ENCODE assay signal across 15 cellular contexts in the genomic region with DNA sequence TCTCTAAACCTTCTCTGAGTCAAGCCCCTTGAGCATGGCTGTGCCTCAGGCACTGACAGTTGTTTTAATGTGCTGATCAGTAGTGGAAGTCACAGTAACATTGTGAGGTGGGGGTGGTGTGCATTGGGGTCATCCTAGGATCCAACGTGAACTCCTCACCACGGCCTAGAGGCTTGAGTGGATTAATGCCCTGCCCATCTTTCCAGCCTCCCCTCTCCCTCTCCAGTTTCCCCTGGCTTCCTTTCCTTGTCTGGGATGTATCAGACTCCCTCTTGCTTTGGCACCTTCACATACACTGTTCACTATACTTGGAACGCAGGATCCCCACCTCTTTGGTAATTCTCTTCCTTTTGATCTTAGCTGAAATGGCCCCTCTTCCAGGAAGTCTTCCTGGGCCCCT. TPM values are rescaled to one million over a fixed set of nuclear protein-coding genes. Genes with fewer than 3 reads are reported as not detected.
DNase-seq lines count a peak whose midpoint lies in the region; TF ChIP-seq lines count a peak whose summit lies in the region.
"Had no signal": no experiment of that assay in that cellular context is flagged by ENCODE, and none has a peak within 500 bp of the region (broad histone marks: within the 10 kb centered on the region; RNA-seq: fewer than 3 reads in every experiment).

No MANE protein-coding gene starts in this region.

- CTCF ChIA-PET in Caco-2 (lab: Charles Lee): no interaction called here

- intact Hi-C loops in Caco-2 (cut with micrococcal nuclease; ENCODE audit: unreplicated experiment): no loop called here

- DNase-seq in NCI-H1092 treated with DMSO at 0.1 percent for 48 hours (lab: John Stamatoyannopoulos, UW) (peak; percentile 34), NCI-H1092 (lab: John Stamatoyannopoulos, UW) (no peak), glutamatergic neuron (no peak), Caco-2 (no peak)
- peak; percentile 24 for DNase-seq in activated CD8-positive, alpha-beta memory T cell treated with anti-CD3 and anti-CD28 coated beads for 24 hours
- DNase-seq in activated CD8-positive, alpha-beta memory T cell treated with anti-CD3 and anti-CD28 coated beads, Interleukin-2, amount 50 U/mL, for 4 hours: no peak
- no peak for DNase-seq in stimulated activated CD4-positive, alpha-beta T cell treated with anti-CD3 and anti-CD28 coated beads, Interleukin-4, amount 100 ng/mL, for 4 hours
- DNase-seq: 8988T; Calu3; CD4-positive, alpha-beta memory T cell; HFFc6 had no signal

- no peaks in the 10 kb centered on the region for H3K9me3 ChIP-seq in Caco-2
- H3K9me3 ChIP-seq: BLaER1 had no signal

- H3K4me1 Mint-ChIP-seq in brain (peaks cover 60% of the 10 kb centered on the region), glutamatergic neuron (ENCODE audit: low read depth, unreplicated experiment) (peaks cover 14% of the 10 kb centered on the region), Caco-2 (ENCODE audit: low read depth, unreplicated experiment) (no peaks in the 10 kb centered on the region)
- H3K4me1 Mint-ChIP-seq: CD14-positive monocyte; CD4-positive, alpha-beta memory T cell had no signal

- peak overlapping the region; percentile 85 to 99 (median 98) for H3K27ac Mint-ChIP-seq in brain
- peak overlapping the region; percentile 59 for H3K27ac Mint-ChIP-seq in glutamatergic neuron (ENCODE audit: unreplicated experiment)
- no peak overlapping the region for H3K27ac Mint-ChIP-seq in Caco-2 (ENCODE audit: unreplicated experiment)
- H3K27ac Mint-ChIP-seq: CD14-positive monocyte; CD4-positive, alpha-beta memory T cell; GM23338; HFFc6 had no signal

- H3K4me1 ChIP-seq in Caco-2: no peaks in the 10 kb centered on the region
- H3K4me1 ChIP-seq: BLaER1 had no signal

- H3K4me3 ChIP-seq in Caco-2 (ENCODE audit: low read depth, low read length): no peak overlapping the region
- H3K4me3 ChIP-seq: BLaER1 had no signal

- peaks cover 10% of the 10 kb centered on the region for H3K27me3 Mint-ChIP-seq in brain
- peaks cover 2% of the 10 kb centered on the region for H3K27me3 Mint-ChIP-seq in glutamatergic neuron (ENCODE audit: unreplicated experiment)
- H3K27me3 Mint-ChIP-seq in Caco-2 (ENCODE audit: insufficient read depth, unreplicated experiment): peaks cover 7% of the 10 kb centered on the region

- H3K36me3 ChIP-seq in Caco-2 (ENCODE audit: control insufficient read depth, insufficient read depth, low read length): no peaks in the 10 kb centered on the region
- H3K36me3 ChIP-seq: BLaER1 had no signal

- TF ChIP-seq CTCF in brain (conservative IDR thresholded peaks at IDR 0.05) (no peak), glutamatergic neuron (IDR thresholded peaks at IDR 0.05; ENCODE audit: partially characterized antibody, unreplicated experiment) (no peak), Caco-2 (IDR thresholded peaks at IDR 0.05; ENCODE audit: insufficient read depth in 1 of 2, low read depth in 1 of 2, low read length in 1 of 2, severe bottlenecking in 1 of 2, unreplicated experiment in 1 of 2) (no peak)

- no TSS peak for BruUV-seq in Caco-2 (replicated peaks; lab: Mats Ljungman, UMichigan)

- H3K9me3 Mint-ChIP-seq in brain: peaks cover 0 to 7% (median 3%) of the 10 kb centered on the region in 5 experiments
- H3K9me3 Mint-ChIP-seq in glutamatergic neuron (ENCODE audit: unreplicated experiment): no peaks in the 10 kb centered on the region
- no peaks in the 10 kb centered on the region for H3K9me3 Mint-ChIP-seq in Caco-2 (ENCODE audit: unreplicated experiment)
- H3K9me3 Mint-ChIP-seq: GM23338, HFFc6 had no signal

- H3K36me3 Mint-ChIP-seq in brain (no peaks in the 10 kb centered on the region), glutamatergic neuron (ENCODE audit: unreplicated experiment) (no peaks in the 10 kb centered on the region), Caco-2 (ENCODE audit: insufficient read depth, unreplicated experiment) (no peaks in the 10 kb centered on the region)
- H3K36me3 Mint-ChIP-seq: CD14-positive monocyte; CD4-positive, alpha-beta memory T cell had no signal

- H3K4me3 Mint-ChIP-seq in brain (peak overlapping the region in 1 of 5 experiments; percentile 76), glutamatergic neuron (ENCODE audit: unreplicated experiment) (peak overlapping the region; percentile 71), Caco-2 (ENCODE audit: unreplicated experiment) (no peak overlapping the region)
- H3K4me3 Mint-ChIP-seq: CD14-positive monocyte; CD4-positive, alpha-beta memory T cell; GM23338; HFFc6 had no signal

- no peaks in the 10 kb centered on the region for H3K27me3 ChIP-seq in Caco-2 (replicated peaks; ENCODE audit: control insufficient read depth, insufficient read depth, low read length)

- POLR2A ChIA-PET in Caco-2 (lab: Charles Lee): no interaction called here

RNA-seq across cellular contexts. Expression of a gene that starts 13.3 kb away (rescaled TPM):
- 105 TPM for polyA plus RNA-seq in brain (ENCODE audit: insufficient read depth, low read depth, low replicate concordance)
- total RNA-seq in glutamatergic neuron (ENCODE audit: unreplicated experiment): 54.9 TPM
- total RNA-seq in Caco-2 (2022): 10.7 and 13.4 TPM in 2 replicates

Comparison
In these comparisons a context has a peak if more than half of its experiments do, and no peak if none do; other contexts are left out.
1. DNase-seq: peak in NCI-H1092 treated with DMSO at 0.1 percent for 48 hours (single experiment) and activated CD8-positive, alpha-beta memory T cell treated with anti-CD3 and anti-CD28 coated beads for 24 hours (single experiment); none in NCI-H1092 (single experiment), activated CD8-positive, alpha-beta memory T cell treated with anti-CD3 and anti-CD28 coated beads, Interleukin-2, amount 50 U/mL, for 4 hours (single experiment), glutamatergic neuron (single experiment), Caco-2 (0 of 2) and stimulated activated CD4-positive, alpha-beta T cell treated with anti-CD3 and anti-CD28 coated beads, Interleukin-4, amount 100 ng/mL, for 4 hours (0 of 2).